1 cellular context compared by ENCODE assay signal in genomic region chr7:66315192-66315591, GRCh38.
TF ChIP-seq lines count a peak whose summit lies in the region.

No MANE protein-coding gene starts in this region.

TF ChIP-seq in K562, 482 proteins besides CTCF, POLR2A, EP300 and RAD21 (continued from another document):
- TF ChIP-seq HDAC3 (IDR thresholded peaks at IDR 0.05; ENCODE audit: borderline replicate concordance, partially characterized antibody) (no peak), CEBPG (CRISPR knock-in tag; IDR thresholded peaks at IDR 0.05) (no peak), CEBPG (tag; conservative IDR thresholded peaks at IDR 0.05 in 1 of 2, IDR thresholded peaks at IDR 0.05 in 1 of 2) (peak; percentile 69 to 77)
